Comparison of ENCODE assay signal across 20 cellular contexts in genomic region chr4:21113496-21114213, GRCh38.
A peak's percentile ranks its signal among the peaks of the same experiment; 100 is the strongest.
DNase-seq lines count a peak whose midpoint lies in the region; ATAC-seq, FAIRE-seq and TF ChIP-seq lines count a peak whose summit lies in the region.
"Had no signal": no experiment of that assay in that cellular context is flagged by ENCODE, and none has a peak within 500 bp of the region (broad histone marks: within the 10 kb centered on the region; RNA-seq: fewer than 3 reads in every experiment).

No MANE protein-coding gene starts in this region.

- H3K9me3 ChIP-seq in astrocyte (ENCODE audit: insufficient read depth, low read depth, low read length) (no peaks in the 10 kb centered on the region), sigmoid colon (no peaks in the 10 kb centered on the region)
- H3K9me3 ChIP-seq: ascending aorta, Caco-2, esophagus squamous epithelium, right atrium auricular region had no signal

- no peak for TF ChIP-seq POLR2A in sigmoid colon (IDR thresholded peaks at IDR 0.05)

- H3K27ac ChIP-seq in astrocyte (ENCODE audit: low read depth, low read length) (no peak overlapping the region), sigmoid colon (peak overlapping the region in 3 of 4 donors; percentile 14 to 37 (median 32))
- H3K27ac ChIP-seq: ascending aorta, esophagus squamous epithelium, HL-60, neural progenitor cell, right atrium auricular region had no signal

- H3K4me3 ChIP-seq in astrocyte (ENCODE audit: insufficient read depth, low read depth, low read length), result no peak overlapping the region
- H3K4me3 ChIP-seq in sigmoid colon, result no peak overlapping the region
- H3K4me3 ChIP-seq: ascending aorta, esophagus squamous epithelium, neural progenitor cell, right atrium auricular region had no signal

- no peak for TF ChIP-seq EP300 in sigmoid colon (IDR thresholded peaks at IDR 0.05)

- H3K27me3 Mint-ChIP-seq in HFFc6 (ENCODE audit: insufficient read depth), result no peaks in the 10 kb centered on the region
- H3K27me3 Mint-ChIP-seq in astrocyte (ENCODE audit: low read depth, unreplicated experiment), result no peaks in the 10 kb centered on the region
- H3K27me3 Mint-ChIP-seq: dendritic cell treated with granulocyte-macrophage colony-stimulating factor and Interleukin-4, amounts not matched to agents 40 ng/mL and 50 ng/mL, for 4 days had no signal

- 58 to 76% methylated on average over 3 of the region's 3 CpGs for WGBS in sigmoid colon, 2 donors

- H4K20me1 ChIP-seq in astrocyte (ENCODE audit: insufficient read depth, low read length), result no peaks in the 10 kb centered on the region

- no peaks in the 10 kb centered on the region for H3K36me3 ChIP-seq in astrocyte (ENCODE audit: insufficient read depth, low read length)
- no peaks in the 10 kb centered on the region for H3K36me3 ChIP-seq in sigmoid colon
- H3K36me3 ChIP-seq: ascending aorta, esophagus squamous epithelium, neural progenitor cell, right atrium auricular region had no signal

- H3K36me3 Mint-ChIP-seq in HFFc6 (ENCODE audit: low read depth), result no peaks in the 10 kb centered on the region
- no peaks in the 10 kb centered on the region for H3K36me3 Mint-ChIP-seq in astrocyte (ENCODE audit: low read depth, unreplicated experiment)
- H3K36me3 Mint-ChIP-seq: neural progenitor cell had no signal

- no peak overlapping the region for H2AFZ ChIP-seq in astrocyte (ENCODE audit: low read depth, low read length)
- H2AFZ ChIP-seq: neural progenitor cell had no signal

- H3K4me1 ChIP-seq in astrocyte (ENCODE audit: insufficient read depth, low read length) (no peaks in the 10 kb centered on the region), sigmoid colon (peaks cover 0 to 40% (median 22%) of the 10 kb centered on the region in 4 donors)
- H3K4me1 ChIP-seq: ascending aorta, Caco-2, esophagus squamous epithelium, right atrium auricular region had no signal

- H3K4me3 Mint-ChIP-seq in HFFc6 (no peak overlapping the region), astrocyte (ENCODE audit: unreplicated experiment) (no peak overlapping the region)
- H3K4me3 Mint-ChIP-seq: dendritic cell treated with granulocyte-macrophage colony-stimulating factor and Interleukin-4, amounts not matched to agents 40 ng/mL and 50 ng/mL, for 4 days; neural progenitor cell had no signal

- H3K9ac ChIP-seq in astrocyte (ENCODE audit: low read length), result no peak overlapping the region
- H3K9ac ChIP-seq: neural progenitor cell had no signal

- TF ChIP-seq CTCF in HFFc6 (IDR thresholded peaks at IDR 0.05) (no peak), astrocyte (IDR thresholded peaks at IDR 0.05; ENCODE audit: insufficient read depth, low read depth, low read length) (no peak), sigmoid colon (IDR thresholded peaks at IDR 0.05) (no peak)

- no peak for FAIRE-seq in astrocyte (lab: Jason Lieb, UNC)
- FAIRE-seq: RCC 7860 had no signal

- intact Hi-C loops in sigmoid colon (cut with DNase I), result no loop called here

- ATAC-seq in GM21526 (IDR thresholded peaks at IDR 0.05; ENCODE audit: low FRiP score, unreplicated experiment), result no peak

- H3K4me2 ChIP-seq in astrocyte (ENCODE audit: low read length), result peak overlapping the region; percentile 55
- H3K4me2 ChIP-seq: neural progenitor cell had no signal

- no peaks in the 10 kb centered on the region for H3K79me2 ChIP-seq in astrocyte (ENCODE audit: insufficient read depth, low read length)

- no peaks in the 10 kb centered on the region for H3K4me1 Mint-ChIP-seq in HFFc6 (ENCODE audit: low read depth)
- H3K4me1 Mint-ChIP-seq in astrocyte (ENCODE audit: low read depth, unreplicated experiment), result peaks cover 9% of the 10 kb centered on the region
- H3K4me1 Mint-ChIP-seq: neural progenitor cell had no signal

- no peaks in the 10 kb centered on the region for H3K27me3 ChIP-seq in astrocyte (ENCODE audit: insufficient read depth, low read length)
- H3K27me3 ChIP-seq in sigmoid colon, result no peaks in the 10 kb centered on the region
- H3K27me3 ChIP-seq: ascending aorta, esophagus squamous epithelium, neural progenitor cell, right atrium auricular region had no signal

- H3K9me3 Mint-ChIP-seq in HFFc6, result peaks cover 29% of the 10 kb centered on the region
- H3K9me3 Mint-ChIP-seq in astrocyte (ENCODE audit: unreplicated experiment), result peaks cover 4% of the 10 kb centered on the region

- DNase-seq in HFFc6, result peak; percentile 31
- DNase-seq in astrocyte (ENCODE audit: low read depth), result peak; percentile 72
- DNase-seq in fibroblast of the conjunctiva (ENCODE audit: low read depth), result peak; percentile 63
- no peak for DNase-seq in sigmoid colon
- no peak for DNase-seq in retina
- DNase-seq in NCI-H1092 (lab: John Stamatoyannopoulos, UW), result no peak
- DNase-seq: activated naive CD4-positive, alpha-beta T cell treated with Interleukin-2 at 50 U/mL for 16 hours; Caco-2; esophagus squamous epithelium; GF-D8; KBM-7; left cardiac atrium; NCI-H1105 had no signal

- no peak overlapping the region for H3K27ac Mint-ChIP-seq in HFFc6
- no peak overlapping the region for H3K27ac Mint-ChIP-seq in astrocyte (ENCODE audit: unreplicated experiment)
- H3K27ac Mint-ChIP-seq: dendritic cell treated with granulocyte-macrophage colony-stimulating factor and Interleukin-4, amounts not matched to agents 40 ng/mL and 50 ng/mL, for 4 days; neural progenitor cell had no signal

Comparison
In these comparisons a context has a peak if more than half of its experiments do, and no peak if none do; other contexts are left out.
1. DNase-seq: peak in HFFc6 (single experiment), astrocyte (single experiment) and fibroblast of the conjunctiva (single experiment); none in sigmoid colon (single experiment), retina (single experiment) and NCI-H1092 (single experiment).